Comparison of ENCODE assay signal across 1 cellular context in the genomic region with DNA sequence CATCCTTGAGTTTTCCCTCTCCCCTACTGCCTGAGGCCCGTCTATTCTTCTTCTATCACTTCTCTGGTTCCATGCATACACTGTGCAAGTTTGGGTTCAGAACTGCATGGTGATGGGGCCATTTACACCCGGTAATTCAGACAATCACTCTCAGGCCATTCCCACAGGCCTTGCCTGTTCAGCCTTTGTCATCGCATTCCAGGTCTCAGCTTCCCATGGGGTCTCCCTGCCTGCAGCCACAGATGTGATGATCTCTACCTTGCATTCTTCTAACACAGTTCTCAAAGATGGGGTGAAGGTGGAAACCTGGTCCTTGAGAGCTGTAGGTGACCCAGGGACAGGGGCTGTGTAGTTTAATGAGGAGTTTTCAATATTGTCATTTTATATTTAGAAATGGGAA.
TF ChIP-seq lines count a peak whose summit lies in the region.

No MANE protein-coding gene starts in this region.

TF ChIP-seq in WTC11, 78 proteins besides CTCF, POLR2A, EP300 and RAD21 (continued from another document):
- TF ChIP-seq ZNF425 (CRISPR knock-in tag; conservative IDR thresholded peaks at IDR 0.05): no peak
- TF ChIP-seq ETV6 (CRISPR knock-in tag; IDR thresholded peaks at IDR 0.05): no peak
- TF ChIP-seq, protein P1, sequence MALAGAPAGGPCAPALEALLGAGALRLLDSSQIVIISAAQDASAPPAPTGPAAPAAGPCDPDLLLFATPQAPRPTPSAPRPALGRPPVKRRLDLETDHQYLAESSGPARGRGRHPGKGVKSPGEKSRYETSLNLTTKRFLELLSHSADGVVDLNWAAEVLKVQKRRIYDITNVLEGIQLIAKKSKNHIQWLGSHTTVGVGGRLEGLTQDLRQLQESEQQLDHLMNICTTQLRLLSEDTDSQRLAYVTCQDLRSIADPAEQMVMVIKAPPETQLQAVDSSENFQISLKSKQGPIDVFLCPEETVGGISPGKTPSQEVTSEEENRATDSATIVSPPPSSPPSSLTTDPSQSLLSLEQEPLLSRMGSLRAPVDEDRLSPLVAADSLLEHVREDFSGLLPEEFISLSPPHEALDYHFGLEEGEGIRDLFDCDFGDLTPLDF (CRISPR knock-in tag; IDR thresholded peaks at IDR 0.05): no peak
